Comparison of ENCODE assay signal across 3 cellular contexts in the genomic region with DNA sequence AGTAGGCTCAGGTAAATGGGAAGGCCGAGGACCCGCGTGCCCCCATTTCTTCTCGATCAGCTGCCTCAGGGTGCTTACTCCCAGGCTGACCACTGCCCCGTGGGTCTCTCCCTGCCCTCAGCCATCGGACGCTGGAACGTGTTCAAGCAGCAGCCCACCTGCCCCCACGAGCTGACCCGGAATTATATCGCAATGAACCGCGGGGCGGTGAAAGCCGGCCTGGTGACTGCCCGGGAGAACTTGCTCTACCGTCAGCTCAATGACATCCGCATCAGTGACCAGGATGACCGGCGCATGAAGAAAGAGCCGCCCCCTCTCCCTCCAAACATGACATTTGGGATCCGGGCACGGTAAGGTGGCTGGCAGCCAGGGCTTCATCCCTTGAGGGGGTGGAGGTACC.
"Had no signal": no experiment of that assay in that cellular context is flagged by ENCODE, and none has a peak within 500 bp of the region (broad histone marks: within the 10 kb centered on the region; RNA-seq: fewer than 3 reads in every experiment).

No MANE protein-coding gene starts in this region.

- H3K27ac ChIP-seq: HL-60 had no signal

- H3K4me3 Mint-ChIP-seq: IgD-negative memory B cell had no signal

- H3K27ac Mint-ChIP-seq: IgD-negative memory B cell had no signal

- ATAC-seq: K562 had no signal

- H3K4me1 Mint-ChIP-seq: IgD-negative memory B cell had no signal

- H3K4me3 ChIP-seq: K562 had no signal
